ENCODE assay signal across 22 cellular contexts in genomic region chr2:207119048-207119447, GRCh38.
"Had no signal": no experiment of that assay in that cellular context is flagged by ENCODE, and none has a peak within 500 bp of the region (broad histone marks: within the 10 kb centered on the region; RNA-seq: fewer than 3 reads in every experiment).

No MANE protein-coding gene starts in this region.

- H3K27me3 ChIP-seq: dorsolateral prefrontal cortex, gastrocnemius medialis, left lung, neural progenitor cell, testis, transverse colon had no signal

- H2AFZ ChIP-seq: neural progenitor cell had no signal

- H3K9me3 ChIP-seq: gastrocnemius medialis, left lung, lower lobe of right lung, psoas muscle, testis, transverse colon had no signal

- H3K4me3 ChIP-seq: dorsolateral prefrontal cortex, gastrocnemius medialis, left lung, lower lobe of right lung, neural progenitor cell, psoas muscle, testis, transverse colon had no signal

- H3K9ac ChIP-seq: neural progenitor cell had no signal

- ATAC-seq: esophagus mucosa; gastrocnemius medialis; left lung; lower lobe of right lung; natural killer cell treated with Interleukin-12 subunit alpha and Interleukin-12 subunit beta and Interleukin-15 and Interleukin-18, amount 100 ng/mL, for 72 hours; psoas muscle; sciatic nerve; stimulated activated naive B cell treated with anti-CD40 and anti-IgM and Interleukin-4, amounts not matched to agents 10 μg/mL and 1 μg/mL and 100 μg/mL, for 72 hours; stimulated activated naive CD8-positive, alpha-beta T cell treated with anti-CD3 and anti-CD28 coated beads, Interleukin-15, amount 100 ng/mL, for 72 hours had no signal

- H3K36me3 ChIP-seq: neural progenitor cell, transverse colon had no signal

- H3K27ac ChIP-seq: gastrocnemius medialis, lower lobe of right lung, neural progenitor cell, psoas muscle, testis, transverse colon had no signal

- DNase-seq: cortex of kidney; dorsolateral prefrontal cortex; effector CD8-positive, alpha-beta T cell; gastrocnemius medialis; islet precursor cell; left lung; lower lobe of right lung; mesenchymal stem cell; midbrain; occipital lobe; psoas muscle; retina; stimulated activated CD4-positive, alpha-beta T cell treated with anti-CD3 and anti-CD28 coated beads, Interleukin-2, amount 100 ng/mL, for 24 hours; stimulated activated CD4-positive, alpha-beta T cell treated with anti-CD3 and anti-CD28 coated beads, Interleukin-4, amount 100 ng/mL, for 4 hours; stimulated activated naive B cell treated with anti-CD40 and anti-IgM and Interleukin-4, amounts not matched to agents 10 μg/mL and 1 μg/mL and 100 μg/mL, for 72 hours; stimulated activated naive CD8-positive, alpha-beta T cell treated with anti-CD3 and anti-CD28 coated beads, Interleukin-15, amount 100 ng/mL, for 72 hours; testis; transverse colon had no signal

- H3K4me1 ChIP-seq: testis had no signal

- H3K4me2 ChIP-seq: neural progenitor cell had no signal
